19 cellular contexts compared by ENCODE assay signal in genomic region chr3:47482411-47482810, GRCh38. TPM values are rescaled to one million over a fixed set of nuclear protein-coding genes. Genes with fewer than 3 reads are reported as not detected.
DNase-seq lines count a peak whose midpoint lies in the region; TF ChIP-seq lines count a peak whose summit lies in the region.
"Had no signal": no experiment of that assay in that cellular context is flagged by ENCODE, and none has a peak within 500 bp of the region (broad histone marks: within the 10 kb centered on the region; RNA-seq: fewer than 3 reads in every experiment).

No MANE protein-coding gene starts in this region.

- POLR2A ChIA-PET in activated CD4-positive, alpha-beta memory T cell treated with anti-CD3 and anti-CD28 coated beads, Interleukin-2, amount 10 ng/mL, durations not matched to agents 7 days and 5 days (lab: Charles Lee): no interaction called here

- H3K36me3 Mint-ChIP-seq in brain: peaks cover 8% of the 10 kb centered on the region
- peaks cover 5% of the 10 kb centered on the region for H3K36me3 Mint-ChIP-seq in activated CD4-positive, alpha-beta memory T cell treated with anti-CD3 and anti-CD28 coated beads, Interleukin-2, amount 10 ng/mL, durations not matched to agents 7 days and 5 days (ENCODE audit: low read depth)
- H3K36me3 Mint-ChIP-seq: stimulated activated effector memory CD8-positive, alpha-beta T cell treated with anti-CD3 and anti-CD28 coated beads, Interleukin-12 subunit alpha, Interleukin-12 subunit beta, amount 100 ng/mL, for 72 hours had no signal

- DNase-seq in DMS 273 treated with DMSO at 0.1 percent for 48 hours (lab: John Stamatoyannopoulos, UW) (peak; percentile 23), LHCN-M2 (ENCODE audit: low read depth) (peak; percentile 5), myocyte (ENCODE audit: low read depth) (peak; percentile 13), LoVo (ENCODE audit: low spot score) (no peak)
- no peak for DNase-seq in activated CD4-positive, alpha-beta memory T cell treated with anti-CD3 and anti-CD28 coated beads, Interleukin-2, amount 10 ng/mL, durations not matched to agents 7 days and 5 days
- DNase-seq in activated CD4-positive, alpha-beta T cell treated with anti-CD3 and anti-CD28 coated beads for 1 hour: no peak
- DNase-seq: activated CD4-positive, alpha-beta T cell treated with anti-CD3 and anti-CD28 coated beads, Interleukin-2, amount 50 U/mL, for 1 hour; activated gamma-delta T cell treated with Interleukin-2 at 50 U/mL for 16 hours; amygdala; caudate nucleus; dorsolateral prefrontal cortex; foreskin fibroblast; GOT3; NCI-H1092 treated with DMSO at 0.1 percent for 48 hours; pancreas; right lobe of liver had no signal

- TF ChIP-seq CTCF in brain (conservative IDR thresholded peaks at IDR 0.05): no peak

- H3K27ac Mint-ChIP-seq in brain: peak overlapping the region in 3 of 5 experiments; percentile 63 to 81 (median 67)
- no peak overlapping the region for H3K27ac Mint-ChIP-seq in activated CD4-positive, alpha-beta memory T cell treated with anti-CD3 and anti-CD28 coated beads, Interleukin-2, amount 10 ng/mL, durations not matched to agents 7 days and 5 days
- H3K27ac Mint-ChIP-seq: CD14-positive monocyte; stimulated activated effector memory CD8-positive, alpha-beta T cell treated with anti-CD3 and anti-CD28 coated beads, Interleukin-12 subunit alpha, Interleukin-12 subunit beta, amount 100 ng/mL, for 72 hours had no signal

- H3K9me3 Mint-ChIP-seq in brain: peaks cover 0 to 5% (median 0%) of the 10 kb centered on the region in 5 experiments
- no peaks in the 10 kb centered on the region for H3K9me3 Mint-ChIP-seq in activated CD4-positive, alpha-beta memory T cell treated with anti-CD3 and anti-CD28 coated beads, Interleukin-2, amount 10 ng/mL, durations not matched to agents 7 days and 5 days
- H3K9me3 Mint-ChIP-seq: stimulated activated effector memory CD8-positive, alpha-beta T cell treated with anti-CD3 and anti-CD28 coated beads, Interleukin-12 subunit alpha, Interleukin-12 subunit beta, amount 100 ng/mL, for 72 hours had no signal

- peaks cover 3% of the 10 kb centered on the region for H3K27me3 Mint-ChIP-seq in brain
- no peaks in the 10 kb centered on the region for H3K27me3 Mint-ChIP-seq in activated CD4-positive, alpha-beta memory T cell treated with anti-CD3 and anti-CD28 coated beads, Interleukin-2, amount 10 ng/mL, durations not matched to agents 7 days and 5 days

- CTCF ChIA-PET in activated CD4-positive, alpha-beta memory T cell treated with anti-CD3 and anti-CD28 coated beads, Interleukin-2, amount 10 ng/mL, durations not matched to agents 7 days and 5 days (lab: Charles Lee): interaction anchor here (2.3 kb wide), 1 partner anchor 61 kb away, joined by 9 read pairs; no protein-coding TSS in a partner anchor

- peaks cover 13% of the 10 kb centered on the region for H3K4me1 Mint-ChIP-seq in brain
- H3K4me1 Mint-ChIP-seq in activated CD4-positive, alpha-beta memory T cell treated with anti-CD3 and anti-CD28 coated beads, Interleukin-2, amount 10 ng/mL, durations not matched to agents 7 days and 5 days: no peaks in the 10 kb centered on the region
- H3K4me1 Mint-ChIP-seq: CD14-positive monocyte; stimulated activated effector memory CD8-positive, alpha-beta T cell treated with anti-CD3 and anti-CD28 coated beads, Interleukin-12 subunit alpha, Interleukin-12 subunit beta, amount 100 ng/mL, for 72 hours had no signal

- H3K4me3 Mint-ChIP-seq in brain: peak overlapping the region in 1 of 5 experiments; percentile 1
- no peak overlapping the region for H3K4me3 Mint-ChIP-seq in activated CD4-positive, alpha-beta memory T cell treated with anti-CD3 and anti-CD28 coated beads, Interleukin-2, amount 10 ng/mL, durations not matched to agents 7 days and 5 days
- H3K4me3 Mint-ChIP-seq: CD14-positive monocyte; stimulated activated effector memory CD8-positive, alpha-beta T cell treated with anti-CD3 and anti-CD28 coated beads, Interleukin-12 subunit alpha, Interleukin-12 subunit beta, amount 100 ng/mL, for 72 hours had no signal

RNA-seq across cellular contexts. Expression of gene SCAP, which starts 6.7 kb away (rescaled TPM):
- total RNA-seq in LHCN-M2 (2014; rRNA removed): 66.5 and 71.1 TPM in 2 replicates
- 33.7 TPM for polyA plus RNA-seq in LHCN-M2 (2012)
- 56.1 TPM for polyA plus RNA-seq in brain (ENCODE audit: insufficient read depth, low read depth, low replicate concordance)
- total RNA-seq in myocyte: 77.3 and 98.8 TPM in 2 replicates
- polyA plus RNA-seq in myocyte (2012): 59.8 TPM
- total RNA-seq in activated CD4-positive, alpha-beta memory T cell treated with anti-CD3 and anti-CD28 coated beads, Interleukin-2, amount 10 ng/mL, durations not matched to agents 7 days and 5 days: 10 to 100 TPM; 53.6 to 56.5 TPM

RNA-seq across cellular contexts. Expression of gene ELP6, which starts 31.1 kb away (rescaled TPM):
- total RNA-seq in LHCN-M2 (2014; rRNA removed): 40.8 and 46.7 TPM in 2 replicates
- 48.6 TPM for polyA plus RNA-seq in LHCN-M2 (2012)
- 51.0 TPM for polyA plus RNA-seq in brain (ENCODE audit: insufficient read depth, low read depth, low replicate concordance)
- 20.7 and 26.7 TPM in 2 replicates for total RNA-seq in myocyte
- polyA plus RNA-seq in myocyte (2012): 45.0 TPM
- 10 to 100 TPM; 34.9 to 36.6 TPM for total RNA-seq in activated CD4-positive, alpha-beta memory T cell treated with anti-CD3 and anti-CD28 coated beads, Interleukin-2, amount 10 ng/mL, durations not matched to agents 7 days and 5 days

Comparison
In these comparisons a context has a peak if more than half of its experiments do, and no peak if none do; other contexts are left out.
1. DNase-seq: peak in DMS 273 treated with DMSO at 0.1 percent for 48 hours (single experiment), LHCN-M2 (single experiment) and myocyte (single experiment); none in activated CD4-positive, alpha-beta memory T cell treated with anti-CD3 and anti-CD28 coated beads, Interleukin-2, amount 10 ng/mL, durations not matched to agents 7 days and 5 days (single experiment), activated CD4-positive, alpha-beta T cell treated with anti-CD3 and anti-CD28 coated beads for 1 hour (single experiment) and LoVo (single experiment).